Comparison of ENCODE assay signal across 10 cellular contexts in the genomic region with DNA sequence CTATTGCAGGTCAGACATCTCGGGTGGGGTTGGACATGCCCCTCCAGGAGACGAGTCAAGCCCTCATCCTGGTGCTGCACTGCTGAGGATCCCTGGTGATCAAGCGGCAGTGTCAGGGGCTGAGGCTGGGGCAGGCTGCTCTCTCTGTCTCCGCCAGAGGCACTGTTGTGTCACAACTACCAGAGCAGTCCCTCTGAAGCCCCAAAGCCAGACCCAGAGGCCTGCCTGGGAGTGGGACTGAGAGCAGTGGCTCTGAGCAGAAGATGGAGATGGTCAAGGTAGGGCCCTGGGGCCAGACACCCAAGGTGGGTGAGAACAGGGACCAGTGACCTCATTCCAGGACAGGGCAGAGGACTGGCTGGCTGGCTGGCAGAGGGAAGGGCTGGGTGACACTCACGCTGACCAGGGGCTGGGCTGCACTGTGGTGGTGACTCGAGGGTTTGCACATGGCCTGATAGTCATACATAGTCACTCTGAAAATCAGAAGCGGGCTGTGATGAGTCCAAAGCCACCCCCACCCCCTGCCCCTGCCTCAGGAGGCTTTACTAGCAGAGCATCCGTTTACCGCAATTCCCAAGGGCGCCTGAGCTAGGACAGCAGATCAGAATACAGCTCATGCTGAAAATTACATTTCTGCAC. TPM values are rescaled to one million over a fixed set of nuclear protein-coding genes. Genes with fewer than 3 reads are reported as not detected.
DNase-seq lines count a peak whose midpoint lies in the region; ATAC-seq and TF ChIP-seq lines count a peak whose summit lies in the region.
"Had no signal": no experiment of that assay in that cellular context is flagged by ENCODE, and none has a peak within 500 bp of the region (broad histone marks: within the 10 kb centered on the region; RNA-seq: fewer than 3 reads in every experiment).

No MANE protein-coding gene starts in this region.

- CTCF ChIA-PET in SK-N-SH (lab: Yijun Ruan, JAX) = interaction anchor here (0.8 to 17.5 kb wide), 10 partner anchors 9 to 785 kb away, joined by 3 to 349 read pairs (median 4); a partner anchor contains a TSS

- H2AFZ ChIP-seq in SK-N-SH (ENCODE audit: low read depth) (no peak overlapping the region), Karpas-422 (ENCODE audit: low read length) (no peak overlapping the region)

- peaks cover 0 to 33% of the 10 kb centered on the region in 2 experiments; a peak in 1 of 4 replicates for H3K4me1 ChIP-seq in SK-N-SH (ENCODE audit: control insufficient read depth in 1 of 2, insufficient read depth in 2 of 2, low read depth in 1 of 2, low read length in 1 of 2)
- H3K4me1 ChIP-seq in Karpas-422 (ENCODE audit: low read length) = peaks cover 55% of the 10 kb centered on the region

- H3K4me3 ChIP-seq in SK-N-SH (ENCODE audit: low read depth in 2 of 2, low read length in 1 of 2) (no peak overlapping the region), Karpas-422 (ENCODE audit: low read length) (peak overlapping the region; percentile 52)

- H3K9me3 Mint-ChIP-seq in chondrocyte (ENCODE audit: low read depth) = no peaks in the 10 kb centered on the region
- H3K9me3 Mint-ChIP-seq in osteocyte (ENCODE audit: unreplicated experiment) = no peaks in the 10 kb centered on the region
- peaks cover 4% of the 10 kb centered on the region for H3K9me3 Mint-ChIP-seq in activated naive CD8-positive, alpha-beta T cell treated with anti-CD3 and anti-CD28 coated beads, Interleukin-2, amount 50 U/mL, for 24 hours
- H3K9me3 Mint-ChIP-seq: CD8-positive, alpha-beta memory T cell had no signal

- no peaks in the 10 kb centered on the region for H3F3A ChIP-seq in SK-N-SH (replicated peaks; ENCODE audit: insufficient read depth)

- TF ChIP-seq CTCF in SK-N-SH (IDR thresholded peaks at IDR 0.05) (no peak), chondrocyte (IDR thresholded peaks at IDR 0.05) (peak; percentile 53), osteocyte (IDR thresholded peaks at IDR 0.05) (peak; percentile 14)

- H3K9me3 ChIP-seq in SK-N-SH (no peaks in the 10 kb centered on the region), Karpas-422 (ENCODE audit: low read length) (no peaks in the 10 kb centered on the region)

- DNase-seq in SK-N-SH (peak; percentile 68), Karpas-422 (peak; percentile 94), chondrocyte (ENCODE audit: low spot score) (peak; percentile 89), osteocyte (ENCODE audit: extremely low spot score, unreplicated experiment) (no peak)
- DNase-seq in activated naive CD8-positive, alpha-beta T cell treated with anti-CD3 and anti-CD28 coated beads, Interleukin-2, amount 50 U/mL, for 24 hours = no peak

- TF ChIP-seq RAD21 in SK-N-SH (IDR thresholded peaks at IDR 0.05; ENCODE audit: low read length) = peak; percentile 57

- H3K4me3 Mint-ChIP-seq in chondrocyte (ENCODE audit: unreplicated experiment) (no peak overlapping the region), osteocyte (ENCODE audit: unreplicated experiment) (no peak overlapping the region)
- H3K4me3 Mint-ChIP-seq in activated naive CD8-positive, alpha-beta T cell treated with anti-CD3 and anti-CD28 coated beads, Interleukin-2, amount 50 U/mL, for 24 hours = no peak overlapping the region
- H3K4me3 Mint-ChIP-seq: T-cell had no signal

- no peak overlapping the region for H3K9ac ChIP-seq in SK-N-SH
- H3K9ac ChIP-seq in Karpas-422 (ENCODE audit: low read length) = peak overlapping the region; percentile 66

- H3K27me3 Mint-ChIP-seq in chondrocyte (ENCODE audit: low read depth) (no peaks in the 10 kb centered on the region), osteocyte (ENCODE audit: unreplicated experiment) (no peaks in the 10 kb centered on the region)
- no peaks in the 10 kb centered on the region for H3K27me3 Mint-ChIP-seq in activated naive CD8-positive, alpha-beta T cell treated with anti-CD3 and anti-CD28 coated beads, Interleukin-2, amount 50 U/mL, for 24 hours
- H3K27me3 Mint-ChIP-seq: CD8-positive, alpha-beta memory T cell; T-cell had no signal

- ATAC-seq in SK-N-SH treated with all-trans-retinoic acid at 6 μM for 48 hours = no peak
- ATAC-seq in GM18867 (IDR thresholded peaks at IDR 0.05; ENCODE audit: unreplicated experiment) = no peak
- ATAC-seq in HG02678 (IDR thresholded peaks at IDR 0.05; ENCODE audit: unreplicated experiment) = no peak
- ATAC-seq in activated naive CD8-positive, alpha-beta T cell treated with anti-CD3 and anti-CD28 coated beads, Interleukin-2, amount 50 U/mL, for 24 hours = no peak
- ATAC-seq: T-cell had no signal

- H3K36me3 ChIP-seq in SK-N-SH (replicated peaks in 1 of 2; ENCODE audit: control insufficient read depth in 1 of 2, insufficient read depth in 2 of 2, low read length in 1 of 2) (no peaks in the 10 kb centered on the region), Karpas-422 (ENCODE audit: insufficient read depth, low read length) (no peaks in the 10 kb centered on the region)

- H3K4me2 ChIP-seq in SK-N-SH = no peak overlapping the region
- peak overlapping the region; percentile 77 for H3K4me2 ChIP-seq in Karpas-422 (ENCODE audit: low read depth, low read length, poor library complexity, severe bottlenecking)

- H3K27ac ChIP-seq in SK-N-SH (ENCODE audit: low read depth in 2 of 2, low read length in 1 of 2) = peak overlapping the region in 1 of 2 experiments; percentile 12; a peak in 1 of 4 replicates
- H3K27ac ChIP-seq in Karpas-422 (ENCODE audit: low read length) = peak overlapping the region; percentile 64

- H3K27me3 ChIP-seq in SK-N-SH (ENCODE audit: insufficient read depth) = no peaks in the 10 kb centered on the region
- no peaks in the 10 kb centered on the region for H3K27me3 ChIP-seq in Karpas-422 (ENCODE audit: low read length)

- H3K27ac Mint-ChIP-seq in chondrocyte (ENCODE audit: unreplicated experiment) = no peak overlapping the region
- no peak overlapping the region for H3K27ac Mint-ChIP-seq in osteocyte (ENCODE audit: unreplicated experiment)
- no peak overlapping the region for H3K27ac Mint-ChIP-seq in activated naive CD8-positive, alpha-beta T cell treated with anti-CD3 and anti-CD28 coated beads, Interleukin-2, amount 50 U/mL, for 24 hours

- WGBS in SK-N-SH (ENCODE audit: low lambda C conversion rate) = 71% methylated on average over 4 of the region's 10 CpGs

- H3K79me2 ChIP-seq in SK-N-SH (ENCODE audit: insufficient read depth) (no peaks in the 10 kb centered on the region), Karpas-422 (ENCODE audit: low read length) (no peaks in the 10 kb centered on the region)

- H4K20me1 ChIP-seq in SK-N-SH (ENCODE audit: insufficient read depth) (no peaks in the 10 kb centered on the region), Karpas-422 (ENCODE audit: insufficient read depth, low read depth, low read length) (no peaks in the 10 kb centered on the region)

- H3K4me1 Mint-ChIP-seq in chondrocyte (ENCODE audit: low read depth) (peaks cover 26% of the 10 kb centered on the region), osteocyte (ENCODE audit: unreplicated experiment) (peaks cover 16% of the 10 kb centered on the region)
- H3K4me1 Mint-ChIP-seq in activated naive CD8-positive, alpha-beta T cell treated with anti-CD3 and anti-CD28 coated beads, Interleukin-2, amount 50 U/mL, for 24 hours = peaks cover 7% of the 10 kb centered on the region

- POLR2A ChIA-PET in SK-N-SH (lab: Yijun Ruan, JAX) = no interaction called here

- TF ChIP-seq EP300 in SK-N-SH (IDR thresholded peaks at IDR 0.05; ENCODE audit: borderline replicate concordance in 1 of 2, low read depth in 1 of 2, low read length in 1 of 2) = no peak

- H3K9me2 ChIP-seq in SK-N-SH (no peaks in the 10 kb centered on the region), Karpas-422 (replicated peaks; ENCODE audit: insufficient read depth, low read length) (no peaks in the 10 kb centered on the region)

- H3K36me3 Mint-ChIP-seq in chondrocyte (ENCODE audit: low read depth) (no peaks in the 10 kb centered on the region), osteocyte (ENCODE audit: unreplicated experiment) (no peaks in the 10 kb centered on the region)
- no peaks in the 10 kb centered on the region for H3K36me3 Mint-ChIP-seq in activated naive CD8-positive, alpha-beta T cell treated with anti-CD3 and anti-CD28 coated beads, Interleukin-2, amount 50 U/mL, for 24 hours (ENCODE audit: low read depth)

TF ChIP-seq in SK-N-SH, 30 proteins besides CTCF, POLR2A, EP300 and RAD21:
- TF ChIP-seq YY1 (IDR thresholded peaks at IDR 0.05; ENCODE audit: low read depth) (no peak), MXI1 (IDR thresholded peaks at IDR 0.05; ENCODE audit: low read depth, low read length) (0 out of 2 replicates have a peak, but pooled peaks have one; percentile 11), SMC3 (IDR thresholded peaks at IDR 0.05; ENCODE audit: low read depth, low read length) (peak; percentile 21; the same call in 1 of the 2 replicates)

TF ChIP-seq in SK-N-SH treated with all-trans-retinoic acid at 6 μM for 48 hours, 23 proteins besides CTCF, POLR2A, EP300 and RAD21 (continues in another document):
- TF ChIP-seq, protein P1, sequence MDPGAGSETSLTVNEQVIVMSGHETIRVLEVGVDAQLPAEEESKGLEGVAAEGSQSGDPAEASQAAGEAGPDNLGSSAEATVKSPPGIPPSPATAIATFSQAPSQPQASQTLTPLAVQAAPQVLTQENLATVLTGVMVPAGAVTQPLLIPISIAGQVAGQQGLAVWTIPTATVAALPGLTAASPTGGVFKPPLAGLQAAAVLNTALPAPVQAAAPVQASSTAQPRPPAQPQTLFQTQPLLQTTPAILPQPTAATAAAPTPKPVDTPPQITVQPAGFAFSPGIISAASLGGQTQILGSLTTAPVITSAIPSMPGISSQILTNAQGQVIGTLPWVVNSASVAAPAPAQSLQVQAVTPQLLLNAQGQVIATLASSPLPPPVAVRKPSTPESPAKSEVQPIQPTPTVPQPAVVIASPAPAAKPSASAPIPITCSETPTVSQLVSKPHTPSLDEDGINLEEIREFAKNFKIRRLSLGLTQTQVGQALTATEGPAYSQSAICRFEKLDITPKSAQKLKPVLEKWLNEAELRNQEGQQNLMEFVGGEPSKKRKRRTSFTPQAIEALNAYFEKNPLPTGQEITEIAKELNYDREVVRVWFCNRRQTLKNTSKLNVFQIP (CRISPR knock-in tag; IDR thresholded peaks at IDR 0.05; ENCODE audit: borderline replicate concordance, low read depth) = no peak
- TF ChIP-seq OSR1 (CRISPR knock-in tag; IDR thresholded peaks at IDR 0.05) = no peak
- TF ChIP-seq BACH2 (CRISPR knock-in tag; IDR thresholded peaks at IDR 0.05; ENCODE audit: borderline replicate concordance) = no peak

RNA-seq across cellular contexts. Expression of a gene that starts 19.6 kb away (rescaled TPM):
- not detected in 2 replicates for polyA plus RNA-seq in SK-N-SH (2012; rRNA removed)
- not detected in 2 replicates for polyA plus RNA-seq in SK-N-SH (2012; cell fraction: cytosol; rRNA removed)
- polyA plus RNA-seq in SK-N-SH (2012; cell fraction: nucleus; rRNA removed) = 0.07 TPM in 1 of 2 replicates, not detected in the other
- total RNA-seq in Karpas-422 (2014; rRNA removed; shearing (Covaris generic); ENCODE audit: low replicate concordance) = not detected in 2 replicates
- total RNA-seq in chondrocyte = not detected in 3 replicates
- not detected in 2 replicates for total RNA-seq in osteocyte
- total RNA-seq: T-cell had no signal
- polyA plus RNA-seq: CD8-positive, alpha-beta memory T cell had no signal

Comparison
In these comparisons a context has a peak if more than half of its experiments do, and no peak if none do; other contexts are left out.
1. DNase-seq: peak in SK-N-SH (single experiment), Karpas-422 (single experiment) and chondrocyte (single experiment); none in osteocyte (single experiment) and activated naive CD8-positive, alpha-beta T cell treated with anti-CD3 and anti-CD28 coated beads, Interleukin-2, amount 50 U/mL, for 24 hours (single experiment).